8 cellular contexts compared by ENCODE assay signal in the genomic region with DNA sequence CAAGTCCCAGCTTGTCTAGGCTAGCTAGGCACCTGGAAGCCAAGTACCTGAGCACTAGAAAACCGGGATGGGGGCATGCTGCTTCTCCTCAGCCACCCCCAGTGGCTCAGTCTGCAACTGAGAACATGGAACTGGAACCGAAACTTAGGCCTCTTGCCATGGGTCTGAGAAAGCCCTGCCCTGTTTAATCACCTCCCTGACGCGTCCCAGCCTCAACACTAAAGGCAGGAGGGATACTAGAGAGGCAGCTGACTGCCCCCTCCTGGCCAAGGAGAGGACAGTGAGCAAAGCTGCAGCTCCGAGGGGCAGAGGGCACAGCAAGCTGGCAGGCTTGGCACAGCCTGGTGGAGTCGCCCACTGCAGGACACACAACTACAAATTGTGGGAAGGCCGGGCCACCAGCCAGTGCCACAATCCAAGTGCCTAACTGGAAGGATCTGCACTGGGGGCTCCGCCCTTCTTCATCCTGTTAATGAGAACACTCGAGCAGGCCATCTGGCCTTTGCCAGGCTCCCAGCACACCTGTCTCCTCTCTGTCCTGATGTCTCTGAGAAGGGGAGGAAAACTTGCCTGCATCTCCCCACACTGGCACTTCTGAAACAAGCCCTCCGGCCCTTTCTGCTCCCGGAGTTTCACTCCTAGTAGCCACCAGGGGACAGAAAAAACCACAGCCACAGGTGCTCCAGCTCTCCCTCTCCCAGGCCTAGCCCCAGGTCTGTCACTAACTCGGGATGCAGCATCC. TPM values are rescaled to one million over a fixed set of nuclear protein-coding genes. Genes with fewer than 3 reads are reported as not detected.
DNase-seq lines count a peak whose midpoint lies in the region; ATAC-seq and TF ChIP-seq lines count a peak whose summit lies in the region.

No MANE protein-coding gene starts in this region.

- no peak overlapping the region for H3K4me3 ChIP-seq in AG10803 (ENCODE audit: low read length)
- H3K4me3 ChIP-seq in SJSA1: no peak overlapping the region
- H3K4me3 ChIP-seq in lower lobe of right lung: no peak overlapping the region
- no peak overlapping the region for H3K4me3 ChIP-seq in transverse colon

- TF ChIP-seq RAD21 in Ishikawa (IDR thresholded peaks at IDR 0.05; ENCODE audit: low read depth): peak; percentile 89

- in situ Hi-C loops in transverse colon (cut with MboI; ENCODE audit: low pct_ligation_motif_present in 1 of 4, low pct_unique_long_range_greater_than_20kb in 1 of 4, low sequenced_read_pairs in 3 of 4): loop anchor here in 3 of 4 donors (5.0 to 25.0 kb wide), 3 partner anchors 240 to 247 kb away; no protein-coding TSS in a partner anchor

- peaks cover 29% of the 10 kb centered on the region for H3K4me1 ChIP-seq in SJSA1 (replicated peaks)
- H3K4me1 ChIP-seq in lower lobe of right lung: peaks cover 7% of the 10 kb centered on the region
- H3K4me1 ChIP-seq in transverse colon: peaks cover 9 to 57% (median 47%) of the 10 kb centered on the region in 4 donors

- TF ChIP-seq CTCF in AG10803 (conservative IDR thresholded peaks at IDR 0.05; ENCODE audit: low read length): peak; percentile 64
- TF ChIP-seq CTCF in lower lobe of right lung (IDR thresholded peaks at IDR 0.05): peak; percentile 61
- peak; percentile 57 to 92 (median 68) for TF ChIP-seq CTCF in transverse colon (IDR thresholded peaks at IDR 0.05)

- TF ChIP-seq EP300 in Ishikawa (IDR thresholded peaks at IDR 0.05; ENCODE audit: borderline replicate concordance): no peak
- TF ChIP-seq EP300 in transverse colon (IDR thresholded peaks at IDR 0.05; ENCODE audit: low read depth): no peak

- H3K27ac ChIP-seq in SJSA1 (no peak overlapping the region), lower lobe of right lung (no peak overlapping the region), transverse colon (peak overlapping the region; percentile 71 to 83 (median 81))

- H3K27me3 Mint-ChIP-seq in central memory CD8-positive, alpha-beta T cell: no peaks in the 10 kb centered on the region

- no peaks in the 10 kb centered on the region for H3K9me3 Mint-ChIP-seq in central memory CD8-positive, alpha-beta T cell

- WGBS in transverse colon (ENCODE audit: low coverage in 1 of 2), 2 donors: 43% methylated on average over 12 of the region's 12 CpGs; no CpG with 5 or more reads in 1 of the 2 donors

- H3K27ac Mint-ChIP-seq in central memory CD8-positive, alpha-beta T cell (ENCODE audit: low read depth): no peak overlapping the region

- H3K4me3 Mint-ChIP-seq in central memory CD8-positive, alpha-beta T cell: no peak overlapping the region

- ATAC-seq in GM18861 (IDR thresholded peaks at IDR 0.05; ENCODE audit: unreplicated experiment) (peak; percentile 67), lower lobe of right lung (peak; percentile 89 to 91)
- peak; percentile 28 for ATAC-seq in central memory CD8-positive, alpha-beta T cell (replicated peaks; ENCODE audit: extremely low read depth, poor library complexity, severe bottlenecking)

- peak; percentile 68 for DNase-seq in AG10803 (ENCODE audit: low read depth)
- peak; percentile 61 to 73 for DNase-seq in SJSA1 (ENCODE audit: low read depth in 1 of 2, low spot score in 2 of 2)
- DNase-seq in central memory CD8-positive, alpha-beta T cell (ENCODE audit: low spot score in 2 of 2): no peak
- peak; percentile 77 for DNase-seq in lower lobe of right lung
- DNase-seq in transverse colon: peak; percentile 88
- DNase-seq in occipital lobe (lab: John Stamatoyannopoulos, UW): no peak

- no peak for TF ChIP-seq POLR2A in transverse colon (IDR thresholded peaks at IDR 0.05)

- H3K36me3 ChIP-seq in SJSA1 (no peaks in the 10 kb centered on the region), lower lobe of right lung (no peaks in the 10 kb centered on the region), transverse colon (no peaks in the 10 kb centered on the region)

- H3K36me3 Mint-ChIP-seq in central memory CD8-positive, alpha-beta T cell (ENCODE audit: insufficient read depth): no peaks in the 10 kb centered on the region

- H3K4me1 Mint-ChIP-seq in central memory CD8-positive, alpha-beta T cell: no peaks in the 10 kb centered on the region

- H3K27me3 ChIP-seq in SJSA1 (replicated peaks): no peaks in the 10 kb centered on the region
- H3K27me3 ChIP-seq in lower lobe of right lung (ENCODE audit: low read depth): no peaks in the 10 kb centered on the region
- no peaks in the 10 kb centered on the region for H3K27me3 ChIP-seq in transverse colon

- intact Hi-C loops in lower lobe of right lung (cut with DNase I) (loop anchor here (10.0 kb wide), 1 partner anchor 247 kb away; no protein-coding TSS in a partner anchor), transverse colon (cut with DNase I; ENCODE audit: low total_unique reads) (no loop called here)

- H3K9me3 ChIP-seq in SJSA1 (replicated peaks) (no peaks in the 10 kb centered on the region), lower lobe of right lung (no peaks in the 10 kb centered on the region), transverse colon (no peaks in the 10 kb centered on the region)

TF ChIP-seq in Ishikawa, 13 proteins besides CTCF, POLR2A, EP300 and RAD21:
- no peak for TF ChIP-seq USF1 (IDR thresholded peaks at IDR 0.05)
- TF ChIP-seq NFIC (IDR thresholded peaks at IDR 0.05): no peak
- no peak for TF ChIP-seq REST (IDR thresholded peaks at IDR 0.05; ENCODE audit: low read depth)
- TF ChIP-seq TCF12 (IDR thresholded peaks at IDR 0.05; ENCODE audit: low read depth): no peak
- TF ChIP-seq TEAD4 (IDR thresholded peaks at IDR 0.05): no peak
- no peak for TF ChIP-seq YY1 (IDR thresholded peaks at IDR 0.05; ENCODE audit: low read depth)

RNA-seq across cellular contexts. Expression of gene BDH1, which starts 53.7 kb away (rescaled TPM):
- 7.9 and 20.0 TPM in 2 replicates for total RNA-seq in SJSA1 (2014; rRNA removed; shearing (Covaris generic))
- 12.4 TPM for total RNA-seq in lower lobe of right lung
- 100 to 1,000 TPM; 127 to 258 (median 197) TPM for total RNA-seq in transverse colon
- total RNA-seq in occipital lobe: 10.8 TPM

Comparison
In these comparisons a context has a peak if more than half of its experiments do, and no peak if none do; other contexts are left out.
1. DNase-seq: peak in AG10803 (single experiment), SJSA1 (2 of 2), lower lobe of right lung (single experiment) and transverse colon (single experiment); none in central memory CD8-positive, alpha-beta T cell (0 of 2) and occipital lobe (single experiment).
2. ATAC-seq: peak in every context shown above with its lines; median percentile 90 in lower lobe of right lung; 67 in GM18861; 28 in central memory CD8-positive, alpha-beta T cell.
3. H3K27ac ChIP-seq: peak in transverse colon (4 of 4); none in SJSA1 (single experiment) and lower lobe of right lung (single experiment).
4. Peak in every context shown above with its lines, with median percentiles within 50 percentile points of each other: CTCF ChIP-seq.